17 cellular contexts compared by ENCODE assay signal in the genomic region with DNA sequence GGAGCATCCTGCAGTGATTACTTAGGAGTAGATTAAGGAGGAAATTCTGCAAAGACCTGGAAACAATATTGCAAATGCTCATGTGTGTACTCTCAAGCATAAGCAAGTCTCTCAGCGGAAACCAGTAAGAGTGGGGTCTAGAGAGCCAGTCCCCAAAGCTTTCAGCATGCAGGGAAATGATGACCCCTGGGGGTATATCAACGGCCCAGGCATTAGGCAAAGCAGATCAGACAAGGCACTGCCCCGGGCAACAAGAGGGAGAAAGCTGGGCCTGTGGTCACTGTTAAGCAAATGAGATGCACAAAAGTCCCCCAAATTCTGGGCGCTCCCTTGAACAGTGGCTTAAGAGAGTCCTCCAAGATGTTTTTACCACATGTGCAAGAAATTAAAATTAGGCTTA.
DNase-seq lines count a peak whose midpoint lies in the region; ATAC-seq, FAIRE-seq and TF ChIP-seq lines count a peak whose summit lies in the region.
"Had no signal": no experiment of that assay in that cellular context is flagged by ENCODE, and none has a peak within 500 bp of the region (broad histone marks: within the 10 kb centered on the region; RNA-seq: fewer than 3 reads in every experiment).

No MANE protein-coding gene starts in this region.

- CTCF ChIA-PET in HepG2 (lab: Yijun Ruan, JAX; ENCODE audit: low intra/inter-chr PET ratio, low total read pairs) = no interaction called here
- CTCF ChIA-PET in WTC11 (lab: Charles Lee) = no interaction called here

- no peak overlapping the region for H3K27ac Mint-ChIP-seq in WTC11
- H3K27ac Mint-ChIP-seq: HFFc6 had no signal

- peaks cover 17% of the 10 kb centered on the region for H3K4me1 Mint-ChIP-seq in WTC11
- H3K4me1 Mint-ChIP-seq: CD4-positive, CD25-positive, alpha-beta regulatory T cell had no signal

- 45% methylated on average over 2 of the region's 4 CpGs for WGBS in HepG2 (ENCODE audit: low lambda C conversion rate)
- WGBS in right lobe of liver (ENCODE audit: insufficient coverage, low coverage, low lambda C conversion rate, missing lambda C conversion rate) = 86% methylated on average over 1 of the region's 4 CpGs

- TF ChIP-seq EP300 in HepG2 (IDR thresholded peaks at IDR 0.05; ENCODE audit: low read depth in 2 of 2, low read length in 2 of 2) (no peak), HepG2 (CRISPR knock-in tag; IDR thresholded peaks at IDR 0.05; ENCODE audit: borderline replicate concordance) (no peak)

- no peaks in the 10 kb centered on the region for H3K36me3 Mint-ChIP-seq in WTC11
- H3K36me3 Mint-ChIP-seq: CD4-positive, CD25-positive, alpha-beta regulatory T cell had no signal

- no peak for TF ChIP-seq RAD21 in HepG2 (CRISPR knock-in tag; IDR thresholded peaks at IDR 0.05)

- no peak overlapping the region for H3K4me3 Mint-ChIP-seq in WTC11
- H3K4me3 Mint-ChIP-seq: CD4-positive, CD25-positive, alpha-beta regulatory T cell; HFFc6 had no signal

- no peak overlapping the region for H3K4me3 ChIP-seq in HepG2 (replicated peaks in 1 of 3; ENCODE audit: insufficient read depth in 1 of 3, low read depth in 2 of 3, low read length in 3 of 3)
- no peak overlapping the region for H3K4me3 ChIP-seq in right lobe of liver
- H3K4me3 ChIP-seq: BLaER1 treated with 17β-estradiol and CSF1 and Interleukin-3, amounts not matched to agents 10 nM and 100 nM; GM23248 had no signal

- H4K20me1 ChIP-seq in HepG2 (ENCODE audit: insufficient read depth, low read length) = no peaks in the 10 kb centered on the region
- H4K20me1 ChIP-seq: BLaER1 treated with 17β-estradiol and CSF1 and Interleukin-3, amounts not matched to agents 10 nM and 100 nM had no signal

- H3K27ac ChIP-seq in HepG2 (ENCODE audit: extremely low read length, insufficient read depth, low read length) (no peak overlapping the region), right lobe of liver (no peak overlapping the region)
- H3K27ac ChIP-seq: BLaER1 treated with 17β-estradiol and CSF1 and Interleukin-3, amounts not matched to agents 10 nM and 100 nM; GM23248 had no signal

- DNase-seq in HepG2 (ENCODE audit: low spot score) (no peak), right lobe of liver (no peak), WTC11 (ENCODE audit: low spot score) (peak; percentile 20), iPS-NIHi7 (ENCODE audit: extremely low spot score) (peak; percentile 31), retina (peak; percentile 30), SW 1271 (lab: John Stamatoyannopoulos, UW) (no peak), left ventricle myocardium superior (no peak)
- DNase-seq: ACHN; CD4-positive, CD25-positive, alpha-beta regulatory T cell; DMS53; GM23248; HCEC 1CT; HFFc6; IMR-90 had no signal

- H3K79me2 ChIP-seq in HepG2 (ENCODE audit: insufficient read depth, low read length) = no peaks in the 10 kb centered on the region

- no peak for FAIRE-seq in HepG2 (lab: Jason Lieb, UNC)
- FAIRE-seq: GM18507 had no signal

- no peak overlapping the region for H3K4me2 ChIP-seq in HepG2 (ENCODE audit: low read depth, low read length)
- H3K4me2 ChIP-seq: BLaER1 treated with 17β-estradiol and CSF1 and Interleukin-3, amounts not matched to agents 10 nM and 100 nM had no signal

- in situ Hi-C loops in HepG2 (cut with HindIII; ENCODE audit: extremely low pct_ligation_motif_present, low pct_unique_long_range_greater_than_20kb) = no loop called here

- TF ChIP-seq POLR2A in HepG2 (IDR thresholded peaks at IDR 0.05; ENCODE audit: insufficient read depth in 1 of 2, low read depth in 2 of 2, low read length in 2 of 2) (no peak), right lobe of liver (IDR thresholded peaks at IDR 0.05) (no peak)

- no peaks in the 10 kb centered on the region; a peak in 1 of 5 replicates for H3K27me3 ChIP-seq in HepG2 (ENCODE audit: control insufficient read depth in 1 of 2, insufficient read depth in 2 of 2, low read length in 2 of 2)
- no peaks in the 10 kb centered on the region for H3K27me3 ChIP-seq in right lobe of liver
- H3K27me3 ChIP-seq: BLaER1 treated with 17β-estradiol and CSF1 and Interleukin-3, amounts not matched to agents 10 nM and 100 nM had no signal

- ATAC-seq in HepG2 (no peak), right lobe of liver (no peak), WTC11 (peak; percentile 67; the same call in 1 of the 2 replicates), HG02885 (IDR thresholded peaks at IDR 0.05; ENCODE audit: poor library complexity, unreplicated experiment) (no peak), left ventricle myocardium superior (no peak)

- TF ChIP-seq CTCF in HepG2 (CRISPR knock-in tag; IDR thresholded peaks at IDR 0.05) (no peak), right lobe of liver (IDR thresholded peaks at IDR 0.05) (no peak), WTC11 (IDR thresholded peaks at IDR 0.05) (no peak)

- no TSS peak for BruUV-seq in HepG2 (replicated peaks; lab: Mats Ljungman, UMichigan)

- peaks cover 14% of the 10 kb centered on the region for H3K9me3 Mint-ChIP-seq in WTC11
- H3K9me3 Mint-ChIP-seq: HFFc6 had no signal

- H3K36me3 ChIP-seq in HepG2 (replicated peaks in 1 of 2; ENCODE audit: control insufficient read depth in 1 of 2, insufficient read depth in 2 of 2, low read length in 2 of 2) (no peaks in the 10 kb centered on the region), right lobe of liver (no peaks in the 10 kb centered on the region)
- H3K36me3 ChIP-seq: BLaER1 treated with 17β-estradiol and CSF1 and Interleukin-3, amounts not matched to agents 10 nM and 100 nM had no signal

- no peaks in the 10 kb centered on the region for H3K9me3 ChIP-seq in HepG2 (ENCODE audit: low read length)
- H3K9me3 ChIP-seq in right lobe of liver = no peaks in the 10 kb centered on the region

- intact Hi-C loops in HepG2 (cut with micrococcal nuclease; ENCODE audit: unreplicated experiment) = no loop called here
- intact Hi-C loops in right lobe of liver (cut with DNase I) = no loop called here
- intact Hi-C loops in left ventricle myocardium superior (cut with micrococcal nuclease) = no loop called here

- H2AFZ ChIP-seq in HepG2 (ENCODE audit: low read length) = no peak overlapping the region
- H2AFZ ChIP-seq: GM23248 had no signal

- POLR2A ChIA-PET in HepG2 (lab: Yijun Ruan, JAX) = no interaction called here
- POLR2A ChIA-PET in WTC11 (lab: Charles Lee) = no interaction called here

- H3K27me3 Mint-ChIP-seq in WTC11 (ENCODE audit: low read depth) = no peaks in the 10 kb centered on the region
- H3K27me3 Mint-ChIP-seq: CD4-positive, CD25-positive, alpha-beta regulatory T cell had no signal

- no peak overlapping the region for H3K9ac ChIP-seq in HepG2 (ENCODE audit: insufficient read depth, low read depth, low read length)
- H3K9ac ChIP-seq: BLaER1 treated with 17β-estradiol and CSF1 and Interleukin-3, amounts not matched to agents 10 nM and 100 nM; GM23248 had no signal

- H3K4me1 ChIP-seq in HepG2 (ENCODE audit: insufficient read depth, low read length) (no peaks in the 10 kb centered on the region), right lobe of liver (peaks cover 0 to 5% (median 2%) of the 10 kb centered on the region in 4 donors)

TF ChIP-seq in HepG2, 621 proteins besides CTCF, POLR2A, EP300 and RAD21:
- no peak for TF ChIP-seq TARDBP (CRISPR knock-in tag; IDR thresholded peaks at IDR 0.05)
- no peak for TF ChIP-seq MYC (CRISPR knock-in tag; IDR thresholded peaks at IDR 0.05; ENCODE audit: borderline replicate concordance)
- TF ChIP-seq, protein P1, sequence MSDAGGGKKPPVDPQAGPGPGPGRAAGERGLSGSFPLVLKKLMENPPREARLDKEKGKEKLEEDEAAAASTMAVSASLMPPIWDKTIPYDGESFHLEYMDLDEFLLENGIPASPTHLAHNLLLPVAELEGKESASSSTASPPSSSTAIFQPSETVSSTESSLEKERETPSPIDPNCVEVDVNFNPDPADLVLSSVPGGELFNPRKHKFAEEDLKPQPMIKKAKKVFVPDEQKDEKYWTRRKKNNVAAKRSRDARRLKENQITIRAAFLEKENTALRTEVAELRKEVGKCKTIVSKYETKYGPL (CRISPR knock-in tag; IDR thresholded peaks at IDR 0.05) = no peak
- TF ChIP-seq ZNF615 (CRISPR knock-in tag; IDR thresholded peaks at IDR 0.05; ENCODE audit: borderline replicate concordance) = no peak
- peak; percentile 15; the same call in 1 of the 2 replicates for TF ChIP-seq STAG1 (CRISPR knock-in tag; IDR thresholded peaks at IDR 0.05)
- no peak for TF ChIP-seq SP2 (CRISPR knock-in tag; IDR thresholded peaks at IDR 0.05)
- TF ChIP-seq ZNF451 (CRISPR knock-in tag; IDR thresholded peaks at IDR 0.05) = no peak

TF ChIP-seq in WTC11, 78 proteins besides CTCF, POLR2A, EP300 and RAD21 (continues in another document):
- TF ChIP-seq JAZF1 (CRISPR knock-in tag; IDR thresholded peaks at IDR 0.05) = no peak
- TF ChIP-seq, protein P2, sequence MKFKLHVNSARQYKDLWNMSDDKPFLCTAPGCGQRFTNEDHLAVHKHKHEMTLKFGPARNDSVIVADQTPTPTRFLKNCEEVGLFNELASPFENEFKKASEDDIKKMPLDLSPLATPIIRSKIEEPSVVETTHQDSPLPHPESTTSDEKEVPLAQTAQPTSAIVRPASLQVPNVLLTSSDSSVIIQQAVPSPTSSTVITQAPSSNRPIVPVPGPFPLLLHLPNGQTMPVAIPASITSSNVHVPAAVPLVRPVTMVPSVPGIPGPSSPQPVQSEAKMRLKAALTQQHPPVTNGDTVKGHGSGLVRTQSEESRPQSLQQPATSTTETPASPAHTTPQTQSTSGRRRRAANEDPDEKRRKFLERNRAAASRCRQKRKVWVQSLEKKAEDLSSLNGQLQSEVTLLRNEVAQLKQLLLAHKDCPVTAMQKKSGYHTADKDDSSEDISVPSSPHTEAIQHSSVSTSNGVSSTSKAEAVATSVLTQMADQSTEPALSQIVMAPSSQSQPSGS (CRISPR knock-in tag; IDR thresholded peaks at IDR 0.05; ENCODE audit: borderline replicate concordance, low read depth) = no peak
- no peak for TF ChIP-seq ATF1 (CRISPR knock-in tag; IDR thresholded peaks at IDR 0.05)
- TF ChIP-seq NR1H2 (CRISPR knock-in tag; IDR thresholded peaks at IDR 0.05) = no peak
- no peak for TF ChIP-seq RELA (CRISPR knock-in tag; IDR thresholded peaks at IDR 0.05; ENCODE audit: borderline replicate concordance)
- no peak for TF ChIP-seq GABPB1 (CRISPR knock-in tag; IDR thresholded peaks at IDR 0.05)
- TF ChIP-seq KAT7 (CRISPR knock-in tag; IDR thresholded peaks at IDR 0.05; ENCODE audit: borderline replicate concordance) = no peak
- TF ChIP-seq ZNF423 (CRISPR knock-in tag; IDR thresholded peaks at IDR 0.05) = no peak
- TF ChIP-seq CREM (CRISPR knock-in tag; IDR thresholded peaks at IDR 0.05) = no peak

Comparison
In these comparisons a context has a peak if more than half of its experiments do, and no peak if none do; other contexts are left out.
1. DNase-seq: peak in WTC11 (single experiment), iPS-NIHi7 (single experiment) and retina (single experiment); none in HepG2 (single experiment), right lobe of liver (0 of 3), SW 1271 (0 of 2) and left ventricle myocardium superior (single experiment).